19 cellular contexts compared by ENCODE assay signal in the genomic region with DNA sequence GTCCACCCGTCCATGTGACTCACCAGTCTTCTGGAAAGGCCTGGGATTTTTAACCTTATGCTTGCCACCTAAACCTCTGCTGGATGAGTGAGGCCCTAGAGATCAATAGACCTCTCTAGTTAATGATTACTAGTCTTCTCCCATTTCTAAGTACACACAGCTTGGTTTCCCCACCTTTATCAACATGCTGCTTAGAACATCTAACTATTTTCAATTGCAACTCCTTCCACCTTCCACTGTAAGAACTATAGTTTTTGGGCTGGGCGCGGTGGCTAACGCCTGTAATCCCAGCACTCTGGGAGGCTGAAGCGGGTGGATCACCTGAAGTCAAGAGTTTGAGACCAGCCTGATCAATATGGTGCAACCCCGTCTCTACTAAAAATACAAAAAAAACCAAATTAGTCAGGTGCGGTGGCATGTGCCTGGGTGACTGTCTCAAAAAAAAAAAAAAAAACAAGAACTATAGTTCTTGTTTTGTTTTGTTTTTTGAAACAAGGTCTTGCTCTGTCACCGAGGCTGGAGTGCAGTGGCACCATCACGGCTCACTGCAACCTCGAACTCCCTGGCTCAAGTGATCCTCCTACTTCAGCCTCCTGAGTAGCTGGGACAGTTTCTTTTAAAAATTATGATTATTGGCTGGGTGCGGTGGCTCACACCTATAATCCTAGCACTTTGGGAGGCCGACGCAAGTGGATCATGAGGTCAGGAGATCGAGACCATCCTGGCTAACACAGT. TPM values are rescaled to one million over a fixed set of nuclear protein-coding genes. Genes with fewer than 3 reads are reported as not detected.
DNase-seq lines count a peak whose midpoint lies in the region; ATAC-seq, FAIRE-seq and TF ChIP-seq lines count a peak whose summit lies in the region.
"Had no signal": no experiment of that assay in that cellular context is flagged by ENCODE, and none has a peak within 500 bp of the region (broad histone marks: within the 10 kb centered on the region; RNA-seq: fewer than 3 reads in every experiment).

No MANE protein-coding gene starts in this region.

- H3K9me3 ChIP-seq in OCI-LY1 (ENCODE audit: low read length) (no peaks in the 10 kb centered on the region), HepG2 (ENCODE audit: low read length) (no peaks in the 10 kb centered on the region), A673 (ENCODE audit: low read depth, low read length, poor library complexity, severe bottlenecking) (no peaks in the 10 kb centered on the region)
- H3K9me3 ChIP-seq: BE2C had no signal

- TF ChIP-seq RAD21 in HepG2 (CRISPR knock-in tag; IDR thresholded peaks at IDR 0.05) = no peak

- H3K4me1 ChIP-seq in OCI-LY1 (ENCODE audit: insufficient read depth, low read length, severe bottlenecking) (peaks cover 93% of the 10 kb centered on the region), HepG2 (ENCODE audit: insufficient read depth, low read length) (peaks cover 78% of the 10 kb centered on the region), A673 (ENCODE audit: insufficient read depth, low read length, poor library complexity, severe bottlenecking) (no peaks in the 10 kb centered on the region)
- H3K4me1 ChIP-seq: BE2C had no signal

- WGBS in HepG2 (ENCODE audit: low lambda C conversion rate) = 34% methylated on average over 14 of the region's 14 CpGs

- in situ Hi-C loops in HepG2 (cut with HindIII; ENCODE audit: extremely low pct_ligation_motif_present, low pct_unique_long_range_greater_than_20kb) = no loop called here

- peak; percentile 89 for ATAC-seq in HepG2
- ATAC-seq in GM18519 (IDR thresholded peaks at IDR 0.05; ENCODE audit: low FRiP score, unreplicated experiment) = no peak
- ATAC-seq: CD8-positive, alpha-beta T cell; SK-N-SH treated with all-trans-retinoic acid at 6 μM for 48 hours had no signal

- peak; percentile 63 to 67 for TF ChIP-seq POLR2A in HepG2 (IDR thresholded peaks at IDR 0.05; ENCODE audit: insufficient read depth in 1 of 2, low read depth in 2 of 2, low read length in 2 of 2)

- no peak overlapping the region for H2AFZ ChIP-seq in OCI-LY1 (ENCODE audit: low read length)
- no peak overlapping the region for H2AFZ ChIP-seq in HepG2 (ENCODE audit: low read length)

- peak; percentile 43 for FAIRE-seq in HepG2 (lab: Jason Lieb, UNC)
- FAIRE-seq: GM19239 had no signal

- intact Hi-C loops in HepG2 (cut with micrococcal nuclease; ENCODE audit: unreplicated experiment) = loop anchor here (2.0 kb wide), 1 partner anchor 15 kb away; no protein-coding TSS in a partner anchor
- intact Hi-C loops in A673 (cut with micrococcal nuclease; ENCODE audit: unreplicated experiment) = no loop called here

- no peak for TF ChIP-seq CTCF in OCI-LY1 (IDR thresholded peaks at IDR 0.05; ENCODE audit: low read length)
- no peak for TF ChIP-seq CTCF in HepG2 (CRISPR knock-in tag; IDR thresholded peaks at IDR 0.05)
- no peak for TF ChIP-seq CTCF in A673 (conservative IDR thresholded peaks at IDR 0.05; ENCODE audit: low read depth, low read length)

- no peak overlapping the region for H3K4me2 ChIP-seq in OCI-LY1 (ENCODE audit: low read length)
- peak overlapping the region; percentile 80 for H3K4me2 ChIP-seq in HepG2 (ENCODE audit: low read depth, low read length)

- BruUV-seq in HepG2 (replicated peaks; lab: Mats Ljungman, UMichigan) (no TSS peak), A673 (replicated peaks; lab: Mats Ljungman, UMichigan) (no TSS peak)

- H3K9ac ChIP-seq in OCI-LY1 (ENCODE audit: low read length) (no peak overlapping the region), HepG2 (ENCODE audit: insufficient read depth, low read depth, low read length) (peak overlapping the region; percentile 74)

- POLR2A ChIA-PET in HepG2 (lab: Yijun Ruan, JAX) = interaction anchor here (1.2 to 9.2 kb wide), 5 partner anchors 11 to 43 kb away, joined by 7 to 184 read pairs (median 51); partner anchors contain the start of genes MDM2 and SLC35E3
- POLR2A ChIA-PET in A673 (lab: Charles Lee; ENCODE audit: low non-redundant PET) = no interaction called here

- DNase-seq in DMS53 (lab: John Stamatoyannopoulos, UW) (peak; percentile 53), HepG2 (ENCODE audit: low spot score) (peak; percentile 95), renal cortical epithelial cell (ENCODE audit: low read depth) (peak; percentile 55), A673 (ENCODE audit: low spot score) (no peak)
- DNase-seq in effector CD4-positive, alpha-beta T cell = no peak
- DNase-seq: BE2C; CD8-positive, alpha-beta T cell; H9; MV-4-11; NCI-H1417 treated with DMSO at 0.1 percent for 48 hours; NCI-H2029; NCI-H2171; NCI-H446; OCI-M1; SHP77 treated with DMSO at 0.1 percent for 48 hours had no signal

- H3K4me3 ChIP-seq in OCI-LY1 (ENCODE audit: low read depth, low read length, poor library complexity, severe bottlenecking) = no peak overlapping the region
- peak overlapping the region; percentile 28 to 52 (median 32) for H3K4me3 ChIP-seq in HepG2 (replicated peaks in 1 of 3; ENCODE audit: insufficient read depth in 1 of 3, low read depth in 2 of 3, low read length in 3 of 3)
- H3K4me3 ChIP-seq in A673 (ENCODE audit: low read depth, low read length, poor library complexity, severe bottlenecking) = no peak overlapping the region

- H3K27me3 ChIP-seq in OCI-LY1 (ENCODE audit: insufficient read depth, low read length) (no peaks in the 10 kb centered on the region), HepG2 (ENCODE audit: control insufficient read depth in 1 of 2, insufficient read depth in 2 of 2, low read length in 2 of 2) (no peaks in the 10 kb centered on the region), A673 (replicated peaks; ENCODE audit: insufficient read depth, low read depth, low read length, poor library complexity) (no peaks in the 10 kb centered on the region)
- H3K27me3 ChIP-seq: BE2C had no signal

- TF ChIP-seq EP300 in HepG2 (IDR thresholded peaks at IDR 0.05; ENCODE audit: low read depth in 2 of 2, low read length in 2 of 2) (peak in 1 of 2 experiments; percentile 81; a peak in 2 of 4 replicates), HepG2 (CRISPR knock-in tag; IDR thresholded peaks at IDR 0.05; ENCODE audit: borderline replicate concordance) (no peak)

- no peaks in the 10 kb centered on the region for H3K9me2 ChIP-seq in OCI-LY1 (ENCODE audit: low read depth, low read length)

- H3F3A ChIP-seq in OCI-LY1 (ENCODE audit: insufficient read depth, low read length) = no peaks in the 10 kb centered on the region; the same call in 1 of the 2 replicates

- CTCF ChIA-PET in HepG2 (lab: Yijun Ruan, JAX; ENCODE audit: low intra/inter-chr PET ratio, low total read pairs) = no interaction called here
- CTCF ChIA-PET in A673 (lab: Charles Lee) = no interaction called here

- H3K27ac ChIP-seq in OCI-LY1 (ENCODE audit: low read depth, low read length, poor library complexity, severe bottlenecking) (peak overlapping the region; percentile 95), HepG2 (ENCODE audit: extremely low read length, insufficient read depth, low read length) (peak overlapping the region; percentile 91), A673 (ENCODE audit: low read depth, low read length, poor library complexity, severe bottlenecking) (no peak overlapping the region)

- H3K36me3 ChIP-seq in OCI-LY1 (ENCODE audit: insufficient read depth, low read length) = no peaks in the 10 kb centered on the region
- no peaks in the 10 kb centered on the region for H3K36me3 ChIP-seq in HepG2 (replicated peaks in 1 of 2; ENCODE audit: control insufficient read depth in 1 of 2, insufficient read depth in 2 of 2, low read length in 2 of 2)
- no peaks in the 10 kb centered on the region for H3K36me3 ChIP-seq in A673 (ENCODE audit: insufficient read depth, low read length, poor library complexity, severe bottlenecking)
- H3K36me3 ChIP-seq: BE2C had no signal

- H4K20me1 ChIP-seq in OCI-LY1 (ENCODE audit: insufficient read depth, low read length) (no peaks in the 10 kb centered on the region), HepG2 (ENCODE audit: insufficient read depth, low read length) (no peaks in the 10 kb centered on the region)

- H3K79me2 ChIP-seq in OCI-LY1 (ENCODE audit: insufficient read depth, low read length) (no peaks in the 10 kb centered on the region), HepG2 (ENCODE audit: insufficient read depth, low read length) (peaks cover 7% of the 10 kb centered on the region)

RNA-seq across cellular contexts. Expression of gene MDM2, which starts 18.7 kb away (rescaled TPM):
- total RNA-seq in HepG2 (2016; rRNA removed; fragmentation: Illumina TruSeq; extraction: Trizol) = 314 and 466 TPM in 2 replicates
- total RNA-seq in HepG2 (2016; cell fraction: cytosol; rRNA removed; fragmentation: Illumina TruSeq; extraction: Trizol; ENCODE audit: low read depth) = 106 and 114 TPM in 2 replicates
- total RNA-seq in HepG2 (2016; cell fraction: insoluble cytoplasmic fraction; rRNA removed; fragmentation: Illumina TruSeq; extraction: Trizol) = 318 and 433 TPM in 2 replicates
- 152 and 204 TPM in 2 replicates for total RNA-seq in HepG2 (2016; cell fraction: membrane; rRNA removed; fragmentation: Illumina TruSeq; extraction: Trizol)
- 480 and 515 TPM in 2 replicates for total RNA-seq in HepG2 (2016; cell fraction: nucleus; rRNA removed; fragmentation: Illumina TruSeq; extraction: Trizol)
- polyA plus RNA-seq in HepG2 (2011; rRNA removed) = 23.9 and 29.3 TPM in 2 replicates
- 8.1 and 12.2 TPM in 2 replicates for polyA plus RNA-seq in HepG2 (2011; cell fraction: cytosol; rRNA removed)
- 21.1 and 35.5 TPM in 2 replicates for polyA plus RNA-seq in HepG2 (2011; cell fraction: nucleus; rRNA removed)
- polyA plus RNA-seq in HepG2 (2012) = 29.6 and 57.6 TPM in 2 replicates
- 20.1 and 21.0 TPM in 2 replicates for polyA plus RNA-seq in HepG2 (2016; cell fraction: cytosol; fragmentation: Illumina TruSeq; extraction: Trizol; ENCODE audit: low read depth)
- 174 and 187 TPM in 2 replicates for polyA plus RNA-seq in HepG2 (2016; cell fraction: insoluble cytoplasmic fraction; fragmentation: Illumina TruSeq; extraction: Trizol; ENCODE audit: low read depth)
- 57.3 and 58.5 TPM in 2 replicates for polyA plus RNA-seq in HepG2 (2016; cell fraction: membrane; fragmentation: Illumina TruSeq; extraction: Trizol; ENCODE audit: low read depth)
- 472 and 516 TPM in 2 replicates for polyA plus RNA-seq in HepG2 (2016; cell fraction: nucleus; fragmentation: Illumina TruSeq; extraction: Trizol; ENCODE audit: insufficient read depth, low read depth)
- polyA minus RNA-seq in HepG2 (2011; rRNA and poly(A)+ RNA removed; ENCODE audit: low replicate concordance) = 42.3 and 54.4 TPM in 2 replicates
- polyA minus RNA-seq in HepG2 (2011; cell fraction: cytosol; rRNA and poly(A)+ RNA removed) = 71.4 and 82.9 TPM in 2 replicates
- 248 and 279 TPM in 2 replicates for polyA minus RNA-seq in HepG2 (2011; cell fraction: nucleus; rRNA and poly(A)+ RNA removed)
- 207 and 400 TPM in 2 replicates for total RNA-seq in renal cortical epithelial cell
- total RNA-seq in A673 (2021) = 132 and 149 TPM in 2 replicates

RNA-seq across cellular contexts. Expression of gene SLC35E3, which starts 43.3 kb away (rescaled TPM):
- 12.2 and 22.1 TPM in 2 replicates for total RNA-seq in HepG2 (2016; rRNA removed; fragmentation: Illumina TruSeq; extraction: Trizol)
- 2.1 and 4.5 TPM in 2 replicates for total RNA-seq in HepG2 (2016; cell fraction: cytosol; rRNA removed; fragmentation: Illumina TruSeq; extraction: Trizol; ENCODE audit: low read depth)
- total RNA-seq in HepG2 (2016; cell fraction: insoluble cytoplasmic fraction; rRNA removed; fragmentation: Illumina TruSeq; extraction: Trizol) = 14.0 and 22.7 TPM in 2 replicates
- total RNA-seq in HepG2 (2016; cell fraction: membrane; rRNA removed; fragmentation: Illumina TruSeq; extraction: Trizol) = 9.0 and 9.8 TPM in 2 replicates
- 15.3 and 17.2 TPM in 2 replicates for total RNA-seq in HepG2 (2016; cell fraction: nucleus; rRNA removed; fragmentation: Illumina TruSeq; extraction: Trizol)
- polyA plus RNA-seq in HepG2 (2011; rRNA removed) = 10.2 and 13.0 TPM in 2 replicates
- polyA plus RNA-seq in HepG2 (2011; cell fraction: cytosol; rRNA removed) = 4.5 and 6.1 TPM in 2 replicates
- 9.5 and 9.7 TPM in 2 replicates for polyA plus RNA-seq in HepG2 (2011; cell fraction: nucleus; rRNA removed)
- polyA plus RNA-seq in HepG2 (2012) = 10.4 and 19.7 TPM in 2 replicates
- 3.2 and 4.1 TPM in 2 replicates for polyA plus RNA-seq in HepG2 (2016; cell fraction: cytosol; fragmentation: Illumina TruSeq; extraction: Trizol; ENCODE audit: low read depth)
- polyA plus RNA-seq in HepG2 (2016; cell fraction: insoluble cytoplasmic fraction; fragmentation: Illumina TruSeq; extraction: Trizol; ENCODE audit: low read depth) = 10.3 and 11.1 TPM in 2 replicates
- polyA plus RNA-seq in HepG2 (2016; cell fraction: membrane; fragmentation: Illumina TruSeq; extraction: Trizol; ENCODE audit: low read depth) = 5.8 and 5.9 TPM in 2 replicates
- polyA plus RNA-seq in HepG2 (2016; cell fraction: nucleus; fragmentation: Illumina TruSeq; extraction: Trizol; ENCODE audit: insufficient read depth, low read depth) = 25.5 and 30.0 TPM in 2 replicates
- 6.7 and 11.0 TPM in 2 replicates for polyA minus RNA-seq in HepG2 (2011; rRNA and poly(A)+ RNA removed; ENCODE audit: low replicate concordance)
- polyA minus RNA-seq in HepG2 (2011; cell fraction: cytosol; rRNA and poly(A)+ RNA removed) = 5.7 and 6.3 TPM in 2 replicates
- polyA minus RNA-seq in HepG2 (2011; cell fraction: nucleus; rRNA and poly(A)+ RNA removed) = 7.2 and 11.7 TPM in 2 replicates
- total RNA-seq in renal cortical epithelial cell = 4.5 and 7.0 TPM in 2 replicates
- 10.1 and 17.8 TPM in 2 replicates for total RNA-seq in A673 (2021)

Comparison
In these comparisons a context has a peak if more than half of its experiments do, and no peak if none do; other contexts are left out.
1. DNase-seq: peak in DMS53 (single experiment), HepG2 (single experiment) and renal cortical epithelial cell (single experiment); none in effector CD4-positive, alpha-beta T cell (single experiment) and A673 (single experiment).
2. H3K4me3 ChIP-seq: peak in HepG2 (3 of 3); none in OCI-LY1 (single experiment) and A673 (single experiment).